In genomic region chr11:114821626-114822025, GRCh38 we compare ENCODE assay signal across 13 cellular contexts.
DNase-seq lines count a peak whose midpoint lies in the region; TF ChIP-seq lines count a peak whose summit lies in the region.
"Had no signal": no experiment of that assay in that cellular context is flagged by ENCODE, and none has a peak within 500 bp of the region (broad histone marks: within the 10 kb centered on the region; RNA-seq: fewer than 3 reads in every experiment).

No MANE protein-coding gene starts in this region.

- peaks cover 0 to 27% (median 0%) of the 10 kb centered on the region in 4 donors for H3K27me3 ChIP-seq in esophagus squamous epithelium

- 39 to 67% methylated on average over 1 to 4 of the region's 4 CpGs for WGBS in esophagus squamous epithelium, 2 donors

- H3K36me3 ChIP-seq in esophagus squamous epithelium = no peaks in the 10 kb centered on the region

- no peak for TF ChIP-seq POLR2A in esophagus squamous epithelium (IDR thresholded peaks at IDR 0.05)

- DNase-seq in NCI-H82 (lab: John Stamatoyannopoulos, UW) = peak; percentile 14
- DNase-seq in NCI-H82 treated with DMSO at 0.1 percent for 48 hours (lab: John Stamatoyannopoulos, UW; ENCODE audit: unreplicated experiment) = no peak
- peak; percentile 49 for DNase-seq in NCI-H69 (lab: John Stamatoyannopoulos, UW)
- DNase-seq in epithelial cell of esophagus (ENCODE audit: low read depth) = peak; percentile 6
- DNase-seq in superior temporal gyrus (ENCODE audit: extremely low spot score) = peak; percentile 28
- no peak for DNase-seq in esophagus squamous epithelium (lab: John Stamatoyannopoulos, UW)
- DNase-seq in D341Med (ENCODE audit: low spot score) = no peak
- DNase-seq in GM03348 (ENCODE audit: low spot score) = no peak
- DNase-seq: activated CD4-positive, alpha-beta T cell treated with anti-CD3 and anti-CD28 coated beads, Interleukin-2, amount 50 U/mL, for 48 hours; activated effector memory CD4-positive, alpha-beta T cell treated with Interleukin-2 at 50 U/mL for 16 hours; NCI-H1436; stimulated activated CD8-positive, alpha-beta memory T cell treated with anti-CD3 and anti-CD28 coated beads, Interleukin-4, amount 100 ng/mL, for 48 hours; T-helper 2 cell had no signal

- no peak overlapping the region for H3K27ac ChIP-seq in esophagus squamous epithelium

- TF ChIP-seq CTCF in epithelial cell of esophagus (IDR thresholded peaks at IDR 0.05; ENCODE audit: insufficient read depth, low read depth, low read length, missing control alignments) = no peak
- TF ChIP-seq CTCF in esophagus squamous epithelium (IDR thresholded peaks at IDR 0.05) = no peak

- no peak overlapping the region for H3K4me3 ChIP-seq in epithelial cell of esophagus (ENCODE audit: low read length)
- no peak overlapping the region for H3K4me3 ChIP-seq in esophagus squamous epithelium

- intact Hi-C loops in esophagus squamous epithelium (cut with DNase I) = no loop called here

- H3K4me1 ChIP-seq in esophagus squamous epithelium = no peaks in the 10 kb centered on the region

- no peaks in the 10 kb centered on the region for H3K9me3 ChIP-seq in esophagus squamous epithelium

Comparison
In these comparisons a context has a peak if more than half of its experiments do, and no peak if none do; other contexts are left out.
1. DNase-seq: peak in NCI-H82 (single experiment), NCI-H69 (single experiment), epithelial cell of esophagus (single experiment) and superior temporal gyrus (single experiment); none in NCI-H82 treated with DMSO at 0.1 percent for 48 hours (single experiment), esophagus squamous epithelium (single experiment), D341Med (single experiment) and GM03348 (single experiment).